In genomic region chr2:227862227-227862740, GRCh38 we compare ENCODE assay signal across 9 cellular contexts. TPM values are rescaled to one million over a fixed set of nuclear protein-coding genes. Genes with fewer than 3 reads are reported as not detected.
DNase-seq lines count a peak whose midpoint lies in the region; ATAC-seq, FAIRE-seq and TF ChIP-seq lines count a peak whose summit lies in the region.
"Had no signal": no experiment of that assay in that cellular context is flagged by ENCODE, and none has a peak within 500 bp of the region (broad histone marks: within the 10 kb centered on the region; RNA-seq: fewer than 3 reads in every experiment).

No MANE protein-coding gene starts in this region.

- TF ChIP-seq CTCF in bronchial epithelial cell (IDR thresholded peaks at IDR 0.05; ENCODE audit: insufficient read depth, low read length, severe bottlenecking), result peak; percentile 39

- H3K4me1 ChIP-seq in mesodermal cell (ENCODE audit: control insufficient read depth, insufficient read depth, low read length, poor library complexity, severe bottlenecking), result peaks cover 28% of the 10 kb centered on the region

- H3K36me3 ChIP-seq in bronchial epithelial cell (ENCODE audit: control insufficient read depth, insufficient read depth, low read length), result no peaks in the 10 kb centered on the region
- H3K36me3 ChIP-seq in mesodermal cell (ENCODE audit: control insufficient read depth, insufficient read depth, low read length), result no peaks in the 10 kb centered on the region

- no peaks in the 10 kb centered on the region for H3K9me3 ChIP-seq in mesodermal cell (ENCODE audit: control insufficient read depth, low read length)

- no peaks in the 10 kb centered on the region for H3K27me3 ChIP-seq in bronchial epithelial cell (ENCODE audit: control insufficient read depth, insufficient read depth, low read length)

- peak overlapping the region; percentile 91 for H3K27ac ChIP-seq in mesodermal cell (ENCODE audit: low read depth, low read length, severe bottlenecking)

- WGBS in mesodermal cell (ENCODE audit: insufficient coverage in 2 of 2), 2 experiments, result no CpG with 5 or more reads among the region's 8 CpGs

- in situ Hi-C loops in Caki2 (cut with HindIII; ENCODE audit: low pct_unique_long_range_greater_than_20kb, low sequenced_read_pairs), result no loop called here

- ATAC-seq in GM21390 (IDR thresholded peaks at IDR 0.05; ENCODE audit: unreplicated experiment) (peak; percentile 50), GM21381 (IDR thresholded peaks at IDR 0.05; ENCODE audit: unreplicated experiment) (no peak)

- no peak for FAIRE-seq in bronchial epithelial cell (lab: Jason Lieb, UNC)

- DNase-seq in Caki2 (ENCODE audit: low read depth) (peak; percentile 41), NCI-H748 (lab: John Stamatoyannopoulos, UW; ENCODE audit: unreplicated experiment) (peak; percentile 33), bronchial epithelial cell (ENCODE audit: low read depth) (peak; percentile 71), NCI-H128 (lab: John Stamatoyannopoulos, UW; ENCODE audit: unreplicated experiment) (no peak), UCSD-AML1 (lab: John Stamatoyannopoulos, UW; ENCODE audit: unreplicated experiment) (no peak)

- H3K4me3 ChIP-seq in bronchial epithelial cell (ENCODE audit: low read depth, low read length), result no peak overlapping the region
- no peak overlapping the region for H3K4me3 ChIP-seq in mesodermal cell (ENCODE audit: extremely low read depth, insufficient read depth, low read length, poor library complexity, severe bottlenecking)

RNA-seq across cellular contexts. Expression of gene DAW1, which starts 9.1 kb away (rescaled TPM):
- total RNA-seq in Caki2 (2014; rRNA removed; shearing (Covaris generic); ENCODE audit: low replicate concordance), result 3.4 and 4.3 TPM in 2 replicates
- 0.13 and 0.26 TPM in 2 replicates for total RNA-seq in bronchial epithelial cell
- polyA plus RNA-seq in mesodermal cell (2013, experiment 1 of 2), result 0.37 TPM
- polyA plus RNA-seq in mesodermal cell (2013, experiment 2 of 2), result 0.66 TPM
- total RNA-seq: skeletal muscle tissue had no signal

RNA-seq across cellular contexts. Expression of gene CCL20, which starts 48.6 kb away (rescaled TPM):
- 0.32 and 0.95 TPM in 2 replicates for total RNA-seq in Caki2 (2014; rRNA removed; shearing (Covaris generic); ENCODE audit: low replicate concordance)
- total RNA-seq in bronchial epithelial cell, result 1.5 and 3.7 TPM in 2 replicates
- 0.41 TPM for polyA plus RNA-seq in mesodermal cell (2013, experiment 1 of 2)
- not detected for polyA plus RNA-seq in mesodermal cell (2013, experiment 2 of 2)
- total RNA-seq: skeletal muscle tissue had no signal

Comparison
In these comparisons a context has a peak if more than half of its experiments do, and no peak if none do; other contexts are left out.
1. DNase-seq: peak in Caki2 (single experiment), NCI-H748 (single experiment) and bronchial epithelial cell (single experiment); none in NCI-H128 (single experiment) and UCSD-AML1 (single experiment).